15 cellular contexts compared by ENCODE assay signal in genomic region chr20:41627611-41628244, GRCh38. TPM values are rescaled to one million over a fixed set of nuclear protein-coding genes. Genes with fewer than 3 reads are reported as not detected.
DNase-seq lines count a peak whose midpoint lies in the region; ATAC-seq lines count a peak whose summit lies in the region.
"Had no signal": no experiment of that assay in that cellular context is flagged by ENCODE, and none has a peak within 500 bp of the region (broad histone marks: within the 10 kb centered on the region; RNA-seq: fewer than 3 reads in every experiment).

No MANE protein-coding gene starts in this region.

- no peak overlapping the region for H3K4me3 Mint-ChIP-seq in memory B cell
- H3K4me3 Mint-ChIP-seq: CD8-positive, alpha-beta memory T cell had no signal

- peaks cover 0 to 16% (median 8%) of the 10 kb centered on the region in 11 experiments; a peak in 15 of 22 replicates for H3K9me3 ChIP-seq in BLaER1 treated with 17β-estradiol and CSF1 and Interleukin-3, amounts not matched to agents 10 nM and 100 nM (replicated peaks in 1 of 11)

- peaks cover 9 to 55% (median 28%) of the 10 kb centered on the region in 10 experiments; a peak in 19 of 20 replicates for H3K4me1 ChIP-seq in BLaER1 treated with 17β-estradiol and CSF1 and Interleukin-3, amounts not matched to agents 10 nM and 100 nM

- intact Hi-C loops in posterior vena cava (cut with DNase I): no loop called here

- H3K4me2 ChIP-seq in BLaER1 treated with 17β-estradiol and CSF1 and Interleukin-3, amounts not matched to agents 10 nM and 100 nM: peak overlapping the region; percentile 0 to 50 (median 32); a peak in 21 of 22 replicates

- no peaks in the 10 kb centered on the region for H3K27me3 Mint-ChIP-seq in memory B cell

- H4K20me1 ChIP-seq in BLaER1 treated with 17β-estradiol and CSF1 and Interleukin-3, amounts not matched to agents 10 nM and 100 nM: no peaks in the 10 kb centered on the region

- DNase-seq in KBM-7: peak; percentile 60
- peak; percentile 31 for DNase-seq in OCI-M1 (lab: John Stamatoyannopoulos, UW)
- DNase-seq in memory B cell (ENCODE audit: low spot score in 2 of 2): no peak
- no peak for DNase-seq in posterior vena cava (ENCODE audit: low spot score)
- DNase-seq in NCI-H345 treated with DMSO at 0.1 percent for 48 hours (lab: John Stamatoyannopoulos, UW; ENCODE audit: unreplicated experiment): no peak
- no peak for DNase-seq in AML-193 (lab: John Stamatoyannopoulos, UW)
- DNase-seq: CD8-positive, alpha-beta memory T cell; GF-D8; IMR-90; NCI-H1930; NCI-H2171; NCI-H510A had no signal

- H3K27ac ChIP-seq in BLaER1 treated with 17β-estradiol and CSF1 and Interleukin-3, amounts not matched to agents 10 nM and 100 nM: peak overlapping the region in 7 of 11 experiments; percentile 6 to 59 (median 41); a peak in 10 of 22 replicates
- H3K27ac ChIP-seq: SK-N-MC had no signal

- H3K27ac Mint-ChIP-seq in memory B cell: peak overlapping the region; percentile 7
- H3K27ac Mint-ChIP-seq: CD8-positive, alpha-beta memory T cell had no signal

- ATAC-seq in memory B cell (ENCODE audit: low read depth) (peak; percentile 66), GM19455 (IDR thresholded peaks at IDR 0.05; ENCODE audit: unreplicated experiment) (no peak)

- H3K4me3 ChIP-seq in BLaER1 treated with 17β-estradiol and CSF1 and Interleukin-3, amounts not matched to agents 10 nM and 100 nM: no peak overlapping the region
- H3K4me3 ChIP-seq: SK-N-MC had no signal

- H3K4me1 Mint-ChIP-seq in memory B cell: peaks cover 8% of the 10 kb centered on the region
- H3K4me1 Mint-ChIP-seq: CD8-positive, alpha-beta memory T cell had no signal

- no peaks in the 10 kb centered on the region for H3K27me3 ChIP-seq in BLaER1 treated with 17β-estradiol and CSF1 and Interleukin-3, amounts not matched to agents 10 nM and 100 nM

- in situ Hi-C loops in KBM-7 (cut with MboI; ENCODE audit: low pct_unique_long_range_greater_than_20kb, low sequenced_read_pairs): no loop called here

- no peaks in the 10 kb centered on the region for H3K36me3 ChIP-seq in BLaER1 treated with 17β-estradiol and CSF1 and Interleukin-3, amounts not matched to agents 10 nM and 100 nM

- H3K36me3 Mint-ChIP-seq in memory B cell: no peaks in the 10 kb centered on the region
- H3K36me3 Mint-ChIP-seq: CD8-positive, alpha-beta memory T cell had no signal

- H3K9me3 Mint-ChIP-seq in memory B cell: peaks cover 3% of the 10 kb centered on the region
- H3K9me3 Mint-ChIP-seq: CD8-positive, alpha-beta memory T cell had no signal

- no peak overlapping the region for H3K9ac ChIP-seq in BLaER1 treated with 17β-estradiol and CSF1 and Interleukin-3, amounts not matched to agents 10 nM and 100 nM

RNA-seq across cellular contexts. Expression of gene CHD6, which starts 9.6 kb away (rescaled TPM):
- 10 to 100 TPM; 51.1 to 56.2 TPM for total RNA-seq in posterior vena cava

Comparison
In these comparisons a context has a peak if more than half of its experiments do, and no peak if none do; other contexts are left out.
1. DNase-seq: peak in KBM-7 (single experiment) and OCI-M1 (single experiment); none in memory B cell (0 of 2), posterior vena cava (single experiment), NCI-H345 treated with DMSO at 0.1 percent for 48 hours (single experiment) and AML-193 (0 of 2).